28 cellular contexts compared by ENCODE assay signal in the genomic region with DNA sequence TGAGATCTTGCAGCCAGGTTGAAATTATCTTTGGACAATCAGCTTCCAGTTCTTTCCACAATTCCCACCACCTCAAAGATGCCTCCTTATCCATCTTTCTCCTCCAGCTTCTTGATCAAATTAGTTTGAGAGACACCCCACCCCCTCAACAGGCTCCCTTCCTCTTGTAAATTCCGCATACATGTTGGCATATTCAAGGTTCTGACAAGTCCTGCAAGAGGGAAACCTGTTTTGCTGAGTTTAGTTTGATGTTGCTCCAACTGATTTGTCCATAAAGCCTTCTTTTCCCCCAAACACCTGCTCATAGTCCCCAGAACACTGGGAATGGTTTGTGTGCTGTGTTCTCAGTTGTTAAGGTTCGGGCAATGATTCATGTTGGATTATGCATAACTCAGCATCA.
"Had no signal": no experiment of that assay in that cellular context is flagged by ENCODE, and none has a peak within 500 bp of the region (broad histone marks: within the 10 kb centered on the region; RNA-seq: fewer than 3 reads in every experiment).

No MANE protein-coding gene starts in this region.

- DNase-seq: activated B cell treated with CpG ODN at 0.5 μM for 24 hours; activated CD4-positive, alpha-beta memory T cell treated with anti-CD3 and anti-CD28 coated beads for 36 hours; activated CD4-positive, alpha-beta T cell treated with anti-CD3 and anti-CD28 coated beads for 4 hours; activated CD4-positive, alpha-beta T cell treated with anti-CD3 and anti-CD28 coated beads, Interleukin-2, amount 10 ng/mL, durations not matched to agents 24 days and 14 days; activated CD4-positive, alpha-beta T cell treated with anti-CD3 and anti-CD28 coated beads, Interleukin-2, amount 50 U/mL, for 1 hour; activated CD4-positive, alpha-beta T cell treated with anti-CD3 and anti-CD28 coated beads, Interleukin-2, amount 50 U/mL, for 4 hours; activated CD4-positive, CD25-positive, alpha-beta regulatory T cell treated with anti-CD3 and anti-CD28 coated beads, Interleukin-2, amount 50 U/mL, for 72 hours; activated CD8-positive, alpha-beta memory T cell treated with anti-CD3 and anti-CD28 coated beads, Interleukin-2, amount 50 U/mL, for 4 hours; activated CD8-positive, alpha-beta T cell treated with anti-CD3 and anti-CD28 coated beads for 36 hours; activated effector memory CD4-positive, alpha-beta T cell treated with Interleukin-2 at 50 U/mL for 16 hours; activated gamma-delta T cell; activated naive CD4-positive, alpha-beta T cell treated with anti-CD3 and anti-CD28 coated beads, Interleukin-2, amount 10 ng/mL, durations not matched to agents 7 days and 5 days; activated naive CD4-positive, alpha-beta T cell treated with Interleukin-2 at 50 U/mL for 16 hours; activated naive CD8-positive, alpha-beta T cell treated with anti-CD3 and anti-CD28 coated beads, Interleukin-2, amount 10 ng/mL, durations not matched to agents 7 days and 5 days; activated naive CD8-positive, alpha-beta T cell treated with anti-CD3 and anti-CD28 coated beads, Interleukin-2, amount 50 U/mL, for 24 hours; activated T-cell treated with anti-CD3 and anti-CD28 coated beads for 4 hours; activated T-cell treated with anti-CD3 and anti-CD28 coated beads, Interleukin-2, amount 50 U/mL, for 1 hour; activated T-cell treated with anti-CD3 and anti-CD28 coated beads, Interleukin-2, amount 50 U/mL, for 4 hours; activated T-cell treated with anti-CD3 and anti-CD28 coated beads, Interleukin-2, amount 50 U/mL, for 72 hours; amygdala; anterior cingulate cortex; central memory CD4-positive, alpha-beta T cell; T-helper 1 cell; T-helper 2 cell; T-helper 9 cell had no signal

- H3K4me1 ChIP-seq: ascending aorta had no signal

- ATAC-seq: activated CD8-positive, alpha-beta T cell treated with anti-CD3 and anti-CD28 coated beads for 36 hours; activated naive CD8-positive, alpha-beta T cell treated with anti-CD3 and anti-CD28 coated beads, Interleukin-2, amount 50 U/mL, for 24 hours; activated T-cell treated with anti-CD3 and anti-CD28 coated beads, Interleukin-2, amount 50 U/mL, for 4 hours; activated T-cell treated with anti-CD3 and anti-CD28 coated beads, Interleukin-2, amount 50 U/mL, for 72 hours had no signal

- FAIRE-seq: TTC549 had no signal

- H3K27ac ChIP-seq: ascending aorta, VCaP had no signal

- H3K4me3 ChIP-seq: ascending aorta had no signal

- H3K9me3 ChIP-seq: ascending aorta had no signal

- H3K27me3 ChIP-seq: ascending aorta had no signal
